In genomic region chr6:95511404-95511803, GRCh38 we compare ENCODE assay signal across 30 cellular contexts.
"Had no signal": no experiment of that assay in that cellular context is flagged by ENCODE, and none has a peak within 500 bp of the region (broad histone marks: within the 10 kb centered on the region; RNA-seq: fewer than 3 reads in every experiment).

No MANE protein-coding gene starts in this region.

- DNase-seq: activated B cell treated with CpG ODN at 0.5 μM for 24 hours; activated CD4-positive, alpha-beta T cell treated with anti-CD3 and anti-CD28 coated beads for 48 hours; activated CD4-positive, alpha-beta T cell treated with anti-CD3 and anti-CD28 coated beads, Interleukin-2, amount 50 U/mL, for 1 hour; activated CD4-positive, alpha-beta T cell treated with anti-CD3 and anti-CD28 coated beads, Interleukin-2, amount 50 U/mL, for 48 hours; activated CD8-positive, alpha-beta memory T cell treated with anti-CD3 and anti-CD28 coated beads for 24 hours; activated CD8-positive, alpha-beta T cell treated with anti-CD3 and anti-CD28 coated beads for 36 hours; activated effector memory CD4-positive, alpha-beta T cell treated with Interleukin-2 at 50 U/mL for 16 hours; activated gamma-delta T cell treated with Interleukin-2 at 50 U/mL for 16 hours; activated naive CD4-positive, alpha-beta T cell treated with anti-CD3 and anti-CD28 coated beads, Interleukin-2, amount 50 U/mL, for 16 hours; activated naive CD4-positive, alpha-beta T cell treated with Interleukin-2 at 50 U/mL for 16 hours; activated T-cell treated with anti-CD3 and anti-CD28 coated beads, Interleukin-2, amount 50 U/mL, for 4 hours; amniotic stem cell; anterior cingulate cortex; brain microvascular endothelial cell; dorsolateral prefrontal cortex; effector memory CD4-positive, alpha-beta T cell; erythroblast; foreskin keratinocyte; gastrocnemius medialis; heart right ventricle; T-helper 9 cell; WERI-Rb-1 had no signal

- ATAC-seq: activated CD4-positive, CD25-positive, alpha-beta regulatory T cell treated with anti-CD3 and anti-CD28 coated beads, Interleukin-2, amount 50 U/mL, for 24 hours; activated CD8-positive, alpha-beta T cell treated with anti-CD3 and anti-CD28 coated beads for 36 hours; activated T-cell treated with anti-CD3 and anti-CD28 coated beads, Interleukin-2, amount 50 U/mL, for 4 hours; activated T-helper 17 cell treated with anti-CD3 and anti-CD28 coated beads, Interleukin-2, amount 50 U/mL, for 72 hours; foreskin keratinocyte; gastrocnemius medialis; heart right ventricle had no signal

- H3K9me3 ChIP-seq: esophagus muscularis mucosa, gastrocnemius medialis had no signal

- H3K27ac Mint-ChIP-seq: activated B cell treated with CpG ODN at 0.5 μM for 24 hours; activated CD8-positive, alpha-beta T cell treated with anti-CD3 and anti-CD28 coated beads for 36 hours; activated naive CD8-positive, alpha-beta T cell; activated T-helper 17 cell treated with anti-CD3 and anti-CD28 coated beads, Interleukin-2, amount 50 U/mL, for 72 hours; dendritic cell treated with granulocyte-macrophage colony-stimulating factor and Interleukin-4, amounts not matched to agents 40 ng/mL and 50 ng/mL, for 4 days; T-helper 1 cell treated with Interleukin-12 subunit alpha and Interleukin-12 subunit beta and Interleukin-4 antibody, amounts not matched to agents 30 μg/mL and 1 μg/mL, for 36 hours had no signal

- H3K27me3 ChIP-seq: brain microvascular endothelial cell, dorsolateral prefrontal cortex, esophagus muscularis mucosa, foreskin keratinocyte, gastrocnemius medialis, heart right ventricle had no signal

- H3K27me3 Mint-ChIP-seq: activated B cell treated with CpG ODN at 0.5 μM for 24 hours; activated T-helper 17 cell treated with anti-CD3 and anti-CD28 coated beads, Interleukin-2, amount 50 U/mL, for 72 hours; central memory CD8-positive, alpha-beta T cell; dendritic cell treated with granulocyte-macrophage colony-stimulating factor and Interleukin-4, amounts not matched to agents 40 ng/mL and 50 ng/mL, for 4 days had no signal

- H3K36me3 Mint-ChIP-seq: activated naive CD8-positive, alpha-beta T cell had no signal

- H3K4me1 Mint-ChIP-seq: activated B cell treated with CpG ODN at 0.5 μM for 24 hours; activated T-helper 17 cell treated with anti-CD3 and anti-CD28 coated beads, Interleukin-2, amount 50 U/mL, for 72 hours; central memory CD8-positive, alpha-beta T cell had no signal

- H3K9me3 Mint-ChIP-seq: activated B cell treated with CpG ODN at 0.5 μM for 24 hours; activated CD8-positive, alpha-beta T cell treated with anti-CD3 and anti-CD28 coated beads for 36 hours; activated T-cell treated with anti-CD3 and anti-CD28 coated beads, Interleukin-2, amount 50 U/mL, for 4 hours; activated T-helper 17 cell treated with anti-CD3 and anti-CD28 coated beads, Interleukin-2, amount 50 U/mL, for 72 hours; central memory CD8-positive, alpha-beta T cell; dendritic cell treated with granulocyte-macrophage colony-stimulating factor and Interleukin-4, amounts not matched to agents 40 ng/mL and 50 ng/mL, for 4 days; T-helper 1 cell treated with Interleukin-12 subunit alpha and Interleukin-12 subunit beta and Interleukin-4 antibody, amounts not matched to agents 30 μg/mL and 1 μg/mL, for 36 hours had no signal

- H3K4me1 ChIP-seq: esophagus muscularis mucosa, foreskin keratinocyte, gastrocnemius medialis, heart right ventricle had no signal

- H3K36me3 ChIP-seq: brain microvascular endothelial cell, esophagus muscularis mucosa, gastrocnemius medialis, heart right ventricle, WERI-Rb-1 had no signal

- H3K4me3 Mint-ChIP-seq: activated B cell treated with CpG ODN at 0.5 μM for 24 hours; activated CD8-positive, alpha-beta T cell treated with anti-CD3 and anti-CD28 coated beads for 36 hours; activated naive CD8-positive, alpha-beta T cell; activated T-cell treated with anti-CD3 and anti-CD28 coated beads, Interleukin-2, amount 50 U/mL, for 4 hours; activated T-helper 17 cell treated with anti-CD3 and anti-CD28 coated beads, Interleukin-2, amount 50 U/mL, for 72 hours; central memory CD8-positive, alpha-beta T cell; dendritic cell treated with granulocyte-macrophage colony-stimulating factor and Interleukin-4, amounts not matched to agents 40 ng/mL and 50 ng/mL, for 4 days; T-helper 1 cell treated with Interleukin-12 subunit alpha and Interleukin-12 subunit beta and Interleukin-4 antibody, amounts not matched to agents 30 μg/mL and 1 μg/mL, for 36 hours had no signal

- H3K27ac ChIP-seq: brain microvascular endothelial cell, coronary artery, dorsolateral prefrontal cortex, esophagus muscularis mucosa, foreskin keratinocyte, gastrocnemius medialis, heart right ventricle, WERI-Rb-1 had no signal

- H3K4me3 ChIP-seq: coronary artery, dorsolateral prefrontal cortex, esophagus muscularis mucosa, gastrocnemius medialis, heart right ventricle had no signal
